Comparison of ENCODE assay signal across 8 cellular contexts in genomic region chr11:65817312-65817814, GRCh38. TPM values are rescaled to one million over a fixed set of nuclear protein-coding genes. Genes with fewer than 3 reads are reported as not detected.
DNase-seq lines count a peak whose midpoint lies in the region; ATAC-seq, FAIRE-seq and TF ChIP-seq lines count a peak whose summit lies in the region.

No MANE protein-coding gene starts in this region.

- peak overlapping the region; percentile 69 for H3K4me2 ChIP-seq in HepG2 (ENCODE audit: low read depth, low read length)

- no peaks in the 10 kb centered on the region for H3K9me3 Mint-ChIP-seq in activated naive CD4-positive, alpha-beta T cell treated with anti-CD3 and anti-CD28 coated beads, Interleukin-2, amount 10 ng/mL, durations not matched to agents 7 days and 5 days

- TF ChIP-seq EP300 in HepG2 (IDR thresholded peaks at IDR 0.05; ENCODE audit: low read depth in 2 of 2, low read length in 2 of 2) (no peak), HepG2 (CRISPR knock-in tag; IDR thresholded peaks at IDR 0.05; ENCODE audit: borderline replicate concordance) (no peak), transverse colon (IDR thresholded peaks at IDR 0.05; ENCODE audit: low read depth) (no peak)

- FAIRE-seq in HepG2 (lab: Jason Lieb, UNC), result peak; percentile 4

- in situ Hi-C loops in HepG2 (cut with HindIII; ENCODE audit: extremely low pct_ligation_motif_present, low pct_unique_long_range_greater_than_20kb) (loop anchor here (5.0 to 10.0 kb wide), 3 partner anchors 35 to 103 kb away; partner anchors contain the start of genes AP5B1 and KAT5), transverse colon (cut with MboI; ENCODE audit: low pct_ligation_motif_present in 1 of 4, low pct_unique_long_range_greater_than_20kb in 1 of 4, low sequenced_read_pairs in 3 of 4) (loop anchor here in 3 of 4 donors (25.0 kb wide), 1 partner anchor 105 kb away; the partner anchor contains the start of genes KAT5 (in 3 of the 3) and RNASEH2C (in 3 of the 3))

- WGBS in adrenal gland, 4 donors, result 59 to 68% (median 63%) methylated on average over 5 of the region's 5 CpGs
- 39% methylated on average over 5 of the region's 5 CpGs for WGBS in HepG2 (ENCODE audit: low lambda C conversion rate)
- WGBS in transverse colon (ENCODE audit: low coverage in 1 of 2), 2 donors, result 49 to 56% methylated on average over 5 of the region's 5 CpGs

- CTCF ChIA-PET in activated naive CD4-positive, alpha-beta T cell treated with anti-CD3 and anti-CD28 coated beads, Interleukin-2, amount 10 ng/mL, durations not matched to agents 7 days and 5 days (lab: Charles Lee), result interaction anchor here (0.8 to 6.5 kb wide), 13 partner anchors 16 to 205 kb away, joined by 3 to 128 read pairs (median 5); partner anchors contain the start of genes AP5B1, CCDC85B, KAT5 and RNASEH2C
- CTCF ChIA-PET in HepG2 (lab: Yijun Ruan, JAX; ENCODE audit: low intra/inter-chr PET ratio, low total read pairs), result interaction anchor here (0.7 to 4.0 kb wide), 10 partner anchors 18 to 180 kb away, joined by 3 to 57 read pairs (median 16); partner anchors contain the start of genes AP5B1, KAT5 and SIPA1

- BruUV-seq in HepG2 (replicated peaks; lab: Mats Ljungman, UMichigan), result TSS peak; percentile 67

- peak overlapping the region in 2 of 5 donors; percentile 71 to 75 for H3K27ac ChIP-seq in adrenal gland
- H3K27ac ChIP-seq in HepG2 (ENCODE audit: extremely low read length, insufficient read depth, low read length), result no peak overlapping the region
- peak overlapping the region; percentile 82 to 86 (median 85) for H3K27ac ChIP-seq in transverse colon

- peak overlapping the region; percentile 84 for H3K27ac Mint-ChIP-seq in activated naive CD4-positive, alpha-beta T cell treated with anti-CD3 and anti-CD28 coated beads, Interleukin-2, amount 10 ng/mL, durations not matched to agents 7 days and 5 days

- no peak for ATAC-seq in HepG2
- ATAC-seq in HG03039 (IDR thresholded peaks at IDR 0.05; ENCODE audit: unreplicated experiment), result no peak

- intact Hi-C loops in adrenal gland (cut with DNase I) (loop anchor here (5.0 kb wide), 2 partner anchors 35 to 100 kb away; partner anchors contain the start of gene AP5B1 (in 1 of the 2)), HepG2 (cut with micrococcal nuclease; ENCODE audit: unreplicated experiment) (loop anchor here (5.0 kb wide), 1 partner anchor 35 kb away; the partner anchor contains the start of gene AP5B1), transverse colon (cut with DNase I; ENCODE audit: low total_unique reads) (loop anchor here (5.0 kb wide), 2 partner anchors 35 to 105 kb away; partner anchors contain the start of genes AP5B1 and KAT5)

- H4K20me1 ChIP-seq in HepG2 (ENCODE audit: insufficient read depth, low read length), result no peaks in the 10 kb centered on the region

- TF ChIP-seq RAD21 in HepG2 (CRISPR knock-in tag; IDR thresholded peaks at IDR 0.05), result no peak

- H3K27me3 Mint-ChIP-seq in activated naive CD4-positive, alpha-beta T cell treated with anti-CD3 and anti-CD28 coated beads, Interleukin-2, amount 10 ng/mL, durations not matched to agents 7 days and 5 days, result peaks cover 15% of the 10 kb centered on the region

- H3K9me3 ChIP-seq in adrenal gland (replicated peaks in 1 of 3) (no peaks in the 10 kb centered on the region), HepG2 (ENCODE audit: low read length) (no peaks in the 10 kb centered on the region), transverse colon (no peaks in the 10 kb centered on the region)

- no peaks in the 10 kb centered on the region for H3K36me3 ChIP-seq in adrenal gland (replicated peaks in 1 of 2)
- no peaks in the 10 kb centered on the region for H3K36me3 ChIP-seq in HepG2 (replicated peaks in 1 of 2; ENCODE audit: control insufficient read depth in 1 of 2, insufficient read depth in 2 of 2, low read length in 2 of 2)
- H3K36me3 ChIP-seq in transverse colon, result no peaks in the 10 kb centered on the region

- H3K27me3 ChIP-seq in adrenal gland (no peaks in the 10 kb centered on the region), HepG2 (ENCODE audit: control insufficient read depth in 1 of 2, insufficient read depth in 2 of 2, low read length in 2 of 2) (peaks cover 0 to 11% of the 10 kb centered on the region in 2 experiments; a peak in 2 of 5 replicates), transverse colon (no peaks in the 10 kb centered on the region)

- peak overlapping the region; percentile 73 for H3K4me3 Mint-ChIP-seq in activated naive CD4-positive, alpha-beta T cell treated with anti-CD3 and anti-CD28 coated beads, Interleukin-2, amount 10 ng/mL, durations not matched to agents 7 days and 5 days

- H3K4me1 Mint-ChIP-seq in activated naive CD4-positive, alpha-beta T cell treated with anti-CD3 and anti-CD28 coated beads, Interleukin-2, amount 10 ng/mL, durations not matched to agents 7 days and 5 days, result peaks cover 23% of the 10 kb centered on the region

- DNase-seq in activated naive CD4-positive, alpha-beta T cell treated with anti-CD3 and anti-CD28 coated beads, Interleukin-2, amount 10 ng/mL, durations not matched to agents 7 days and 5 days, result no peak
- no peak for DNase-seq in activated naive CD4-positive, alpha-beta T cell treated with Interleukin-2 at 50 U/mL for 16 hours
- no peak for DNase-seq in adrenal gland
- no peak for DNase-seq in HepG2 (ENCODE audit: low spot score)
- DNase-seq in transverse colon, result no peak
- DNase-seq in SKM-1 treated with dmso at 0.1 percent for 144 hours (lab: John Stamatoyannopoulos, UW; ENCODE audit: unreplicated experiment), result no peak
- no peak for DNase-seq in putamen (ENCODE audit: low spot score)

- H3K4me1 ChIP-seq in adrenal gland (replicated peaks in 1 of 2) (peaks cover 0 to 12% of the 10 kb centered on the region in 2 donors), HepG2 (ENCODE audit: insufficient read depth, low read length) (peaks cover 30% of the 10 kb centered on the region), transverse colon (peaks cover 0 to 45% (median 16%) of the 10 kb centered on the region in 4 donors)

- H3K4me3 ChIP-seq in adrenal gland (peak overlapping the region in 3 of 4 donors; percentile 29 to 73 (median 48)), HepG2 (replicated peaks in 1 of 3; ENCODE audit: insufficient read depth in 1 of 3, low read depth in 2 of 3, low read length in 3 of 3) (peak overlapping the region; percentile 51 to 76 (median 63)), transverse colon (peak overlapping the region; percentile 4 to 65 (median 52))

- H3K79me2 ChIP-seq in HepG2 (ENCODE audit: insufficient read depth, low read length), result no peaks in the 10 kb centered on the region

- TF ChIP-seq CTCF in adrenal gland (IDR thresholded peaks at IDR 0.05) (no peak), HepG2 (CRISPR knock-in tag; IDR thresholded peaks at IDR 0.05) (no peak), transverse colon (IDR thresholded peaks at IDR 0.05) (no peak)

- POLR2A ChIA-PET in HepG2 (lab: Yijun Ruan, JAX), result interaction anchor here (0.9 to 2.6 kb wide), 7 partner anchors 10 to 106 kb away, joined by 3 to 18 read pairs (median 6); partner anchors contain the start of genes AP5B1, FIBP and KAT5

- H3K9ac ChIP-seq in HepG2 (ENCODE audit: insufficient read depth, low read depth, low read length), result peak overlapping the region; percentile 53; the same call in 1 of the 2 replicates

- peak overlapping the region; percentile 48 for H2AFZ ChIP-seq in HepG2 (ENCODE audit: low read length)

- TF ChIP-seq POLR2A in adrenal gland (IDR thresholded peaks at IDR 0.05) (no peak), HepG2 (IDR thresholded peaks at IDR 0.05; ENCODE audit: insufficient read depth in 1 of 2, low read depth in 2 of 2, low read length in 2 of 2) (no peak), transverse colon (IDR thresholded peaks at IDR 0.05) (no peak)

- peaks cover 7% of the 10 kb centered on the region for H3K36me3 Mint-ChIP-seq in activated naive CD4-positive, alpha-beta T cell treated with anti-CD3 and anti-CD28 coated beads, Interleukin-2, amount 10 ng/mL, durations not matched to agents 7 days and 5 days

RNA-seq across cellular contexts. Expression of gene SNX32, which starts 16.4 kb away (rescaled TPM):
- 1 to 10 TPM in 1 of 8 donors, under 1 TPM in 4, not detected in 3; 0.25 to 1.2 (median 0.43) TPM for total RNA-seq in adrenal gland
- polyA plus RNA-seq in adrenal gland, result 1 to 10 TPM in 1 of 3 donors, under 1 TPM in 2; 0.11 to 1.1 (median 0.61) TPM
- 0.09 TPM in 1 of 2 replicates, not detected in the other for total RNA-seq in HepG2 (2016; rRNA removed; fragmentation: Illumina TruSeq; extraction: Trizol)
- total RNA-seq in HepG2 (2016; cell fraction: cytosol; rRNA removed; fragmentation: Illumina TruSeq; extraction: Trizol; ENCODE audit: low read depth), result not detected in 2 replicates
- 0.17 TPM in 1 of 2 replicates, not detected in the other for total RNA-seq in HepG2 (2016; cell fraction: insoluble cytoplasmic fraction; rRNA removed; fragmentation: Illumina TruSeq; extraction: Trizol)
- total RNA-seq in HepG2 (2016; cell fraction: membrane; rRNA removed; fragmentation: Illumina TruSeq; extraction: Trizol), result not detected in 2 replicates
- 0.16 TPM in 1 of 2 replicates, not detected in the other for total RNA-seq in HepG2 (2016; cell fraction: nucleus; rRNA removed; fragmentation: Illumina TruSeq; extraction: Trizol)
- polyA plus RNA-seq in HepG2 (2011; rRNA removed), result 0.29 and 0.34 TPM in 2 replicates
- polyA plus RNA-seq in HepG2 (2011; cell fraction: cytosol; rRNA removed), result 0.08 and 0.30 TPM in 2 replicates
- 4.2 and 5.7 TPM in 2 replicates for polyA plus RNA-seq in HepG2 (2011; cell fraction: nucleus; rRNA removed)
- 0.19 and 0.35 TPM in 2 replicates for polyA plus RNA-seq in HepG2 (2012)
- polyA plus RNA-seq in HepG2 (2016; cell fraction: cytosol; fragmentation: Illumina TruSeq; extraction: Trizol; ENCODE audit: low read depth), result 0.17 TPM in 1 of 2 replicates, not detected in the other
- 0.19 TPM in 1 of 2 replicates, not detected in the other for polyA plus RNA-seq in HepG2 (2016; cell fraction: insoluble cytoplasmic fraction; fragmentation: Illumina TruSeq; extraction: Trizol; ENCODE audit: low read depth)
- 0.08 and 0.22 TPM in 2 replicates for polyA plus RNA-seq in HepG2 (2016; cell fraction: membrane; fragmentation: Illumina TruSeq; extraction: Trizol; ENCODE audit: low read depth)
- polyA plus RNA-seq in HepG2 (2016; cell fraction: nucleus; fragmentation: Illumina TruSeq; extraction: Trizol; ENCODE audit: insufficient read depth, low read depth), result 0.52 and 0.55 TPM in 2 replicates
- 0.30 and 0.86 TPM in 2 replicates for polyA minus RNA-seq in HepG2 (2011; rRNA and poly(A)+ RNA removed; ENCODE audit: low replicate concordance)
- polyA minus RNA-seq in HepG2 (2011; cell fraction: cytosol; rRNA and poly(A)+ RNA removed), result not detected in 2 replicates
- polyA minus RNA-seq in HepG2 (2011; cell fraction: nucleus; rRNA and poly(A)+ RNA removed), result 0.75 and 1.4 TPM in 2 replicates
- total RNA-seq in transverse colon, result 10 to 100 TPM in 1 of 4 donors, 1 to 10 TPM in 1, under 1 TPM in 1, not detected in 1; 0.60 to 10.0 (median 1.6) TPM

RNA-seq across cellular contexts. Expression of gene OVOL1, which starts 30.5 kb away (rescaled TPM):
- total RNA-seq in adrenal gland (not detected), HepG2 (2016; rRNA removed; fragmentation: Illumina TruSeq; extraction: Trizol) (not detected in 2 replicates), transverse colon (10 to 100 TPM; 19.9 to 44.8 (median 33.8) TPM)
- polyA plus RNA-seq in adrenal gland (under 1 TPM in 1 of 3 donors, not detected in 2; 0.07 TPM), HepG2 (2011; rRNA removed) (0.01 and 0.04 TPM in 2 replicates)
- not detected in 2 replicates for total RNA-seq in HepG2 (2016; cell fraction: cytosol; rRNA removed; fragmentation: Illumina TruSeq; extraction: Trizol; ENCODE audit: low read depth)
- not detected in 2 replicates for total RNA-seq in HepG2 (2016; cell fraction: insoluble cytoplasmic fraction; rRNA removed; fragmentation: Illumina TruSeq; extraction: Trizol)
- total RNA-seq in HepG2 (2016; cell fraction: membrane; rRNA removed; fragmentation: Illumina TruSeq; extraction: Trizol), result not detected in 2 replicates
- not detected in 2 replicates for total RNA-seq in HepG2 (2016; cell fraction: nucleus; rRNA removed; fragmentation: Illumina TruSeq; extraction: Trizol)
- not detected in 2 replicates for polyA plus RNA-seq in HepG2 (2011; cell fraction: cytosol; rRNA removed)
- 0.03 TPM in 1 of 2 replicates, not detected in the other for polyA plus RNA-seq in HepG2 (2011; cell fraction: nucleus; rRNA removed)
- not detected in 2 replicates for polyA plus RNA-seq in HepG2 (2012)
- polyA plus RNA-seq in HepG2 (2016; cell fraction: cytosol; fragmentation: Illumina TruSeq; extraction: Trizol; ENCODE audit: low read depth), result not detected in 2 replicates
- not detected in 2 replicates for polyA plus RNA-seq in HepG2 (2016; cell fraction: insoluble cytoplasmic fraction; fragmentation: Illumina TruSeq; extraction: Trizol; ENCODE audit: low read depth)
- polyA plus RNA-seq in HepG2 (2016; cell fraction: membrane; fragmentation: Illumina TruSeq; extraction: Trizol; ENCODE audit: low read depth), result not detected in 2 replicates
- not detected in 2 replicates for polyA plus RNA-seq in HepG2 (2016; cell fraction: nucleus; fragmentation: Illumina TruSeq; extraction: Trizol; ENCODE audit: insufficient read depth, low read depth)
- polyA minus RNA-seq in HepG2 (2011; rRNA and poly(A)+ RNA removed; ENCODE audit: low replicate concordance), result not detected in 2 replicates
- polyA minus RNA-seq in HepG2 (2011; cell fraction: cytosol; rRNA and poly(A)+ RNA removed), result not detected in 2 replicates
- not detected in 2 replicates for polyA minus RNA-seq in HepG2 (2011; cell fraction: nucleus; rRNA and poly(A)+ RNA removed)

RNA-seq across cellular contexts. Expression of gene AP5B1, which starts 36.6 kb away (rescaled TPM):
- total RNA-seq in adrenal gland, result 10 to 100 TPM; 13.5 to 30.8 (median 18.0) TPM
- 1 to 10 TPM; 1.9 to 8.2 (median 3.4) TPM for polyA plus RNA-seq in adrenal gland
- total RNA-seq in HepG2 (2016; rRNA removed; fragmentation: Illumina TruSeq; extraction: Trizol), result 3.8 and 4.4 TPM in 2 replicates
- total RNA-seq in HepG2 (2016; cell fraction: cytosol; rRNA removed; fragmentation: Illumina TruSeq; extraction: Trizol; ENCODE audit: low read depth), result 0.44 and 0.61 TPM in 2 replicates
- total RNA-seq in HepG2 (2016; cell fraction: insoluble cytoplasmic fraction; rRNA removed; fragmentation: Illumina TruSeq; extraction: Trizol), result 2.9 and 4.5 TPM in 2 replicates
- 2.0 and 2.1 TPM in 2 replicates for total RNA-seq in HepG2 (2016; cell fraction: membrane; rRNA removed; fragmentation: Illumina TruSeq; extraction: Trizol)
- 2.9 and 3.7 TPM in 2 replicates for total RNA-seq in HepG2 (2016; cell fraction: nucleus; rRNA removed; fragmentation: Illumina TruSeq; extraction: Trizol)
- 1.7 and 2.8 TPM in 2 replicates for polyA plus RNA-seq in HepG2 (2011; rRNA removed)
- polyA plus RNA-seq in HepG2 (2011; cell fraction: cytosol; rRNA removed), result 1.6 and 2.5 TPM in 2 replicates
- polyA plus RNA-seq in HepG2 (2011; cell fraction: nucleus; rRNA removed), result 6.0 and 6.2 TPM in 2 replicates
- 1.2 and 2.4 TPM in 2 replicates for polyA plus RNA-seq in HepG2 (2012)
- polyA plus RNA-seq in HepG2 (2016; cell fraction: cytosol; fragmentation: Illumina TruSeq; extraction: Trizol; ENCODE audit: low read depth), result 0.25 and 0.27 TPM in 2 replicates
- polyA plus RNA-seq in HepG2 (2016; cell fraction: insoluble cytoplasmic fraction; fragmentation: Illumina TruSeq; extraction: Trizol; ENCODE audit: low read depth), result 2.6 and 2.7 TPM in 2 replicates
- 0.78 and 0.94 TPM in 2 replicates for polyA plus RNA-seq in HepG2 (2016; cell fraction: membrane; fragmentation: Illumina TruSeq; extraction: Trizol; ENCODE audit: low read depth)
- 4.3 and 4.6 TPM in 2 replicates for polyA plus RNA-seq in HepG2 (2016; cell fraction: nucleus; fragmentation: Illumina TruSeq; extraction: Trizol; ENCODE audit: insufficient read depth, low read depth)
- 9.8 and 22.8 TPM in 2 replicates for polyA minus RNA-seq in HepG2 (2011; rRNA and poly(A)+ RNA removed; ENCODE audit: low replicate concordance)
- polyA minus RNA-seq in HepG2 (2011; cell fraction: cytosol; rRNA and poly(A)+ RNA removed), result 3.4 and 4.2 TPM in 2 replicates
- 4.9 and 5.1 TPM in 2 replicates for polyA minus RNA-seq in HepG2 (2011; cell fraction: nucleus; rRNA and poly(A)+ RNA removed)
- total RNA-seq in transverse colon, result 10 to 100 TPM; 24.9 to 33.7 (median 28.2) TPM

RNA-seq across cellular contexts. Expression of gene CFL1, which starts 40.6 kb away (rescaled TPM):
- total RNA-seq in adrenal gland (100 to 1,000 TPM; 354 to 765 (median 614) TPM), HepG2 (2016; rRNA removed; fragmentation: Illumina TruSeq; extraction: Trizol) (383 and 458 TPM in 2 replicates), transverse colon (1,000 to 10,000 TPM; 1,308 to 1,852 (median 1,703) TPM)
- polyA plus RNA-seq in adrenal gland (100 to 1,000 TPM; 217 to 752 (median 376) TPM), HepG2 (2011; rRNA removed) (347 and 379 TPM in 2 replicates)
- total RNA-seq in HepG2 (2016; cell fraction: cytosol; rRNA removed; fragmentation: Illumina TruSeq; extraction: Trizol; ENCODE audit: low read depth), result 49.6 and 56.4 TPM in 2 replicates
- 365 and 431 TPM in 2 replicates for total RNA-seq in HepG2 (2016; cell fraction: insoluble cytoplasmic fraction; rRNA removed; fragmentation: Illumina TruSeq; extraction: Trizol)
- total RNA-seq in HepG2 (2016; cell fraction: membrane; rRNA removed; fragmentation: Illumina TruSeq; extraction: Trizol), result 92.4 and 99.4 TPM in 2 replicates
- total RNA-seq in HepG2 (2016; cell fraction: nucleus; rRNA removed; fragmentation: Illumina TruSeq; extraction: Trizol), result 154 and 171 TPM in 2 replicates
- 649 and 884 TPM in 2 replicates for polyA plus RNA-seq in HepG2 (2011; cell fraction: cytosol; rRNA removed)
- polyA plus RNA-seq in HepG2 (2011; cell fraction: nucleus; rRNA removed), result 218 and 244 TPM in 2 replicates
- polyA plus RNA-seq in HepG2 (2012), result 289 and 295 TPM in 2 replicates
- polyA plus RNA-seq in HepG2 (2016; cell fraction: cytosol; fragmentation: Illumina TruSeq; extraction: Trizol; ENCODE audit: low read depth), result 112 and 116 TPM in 2 replicates
- 879 and 1,116 TPM in 2 replicates for polyA plus RNA-seq in HepG2 (2016; cell fraction: insoluble cytoplasmic fraction; fragmentation: Illumina TruSeq; extraction: Trizol; ENCODE audit: low read depth)
- polyA plus RNA-seq in HepG2 (2016; cell fraction: membrane; fragmentation: Illumina TruSeq; extraction: Trizol; ENCODE audit: low read depth), result 173 and 178 TPM in 2 replicates
- polyA plus RNA-seq in HepG2 (2016; cell fraction: nucleus; fragmentation: Illumina TruSeq; extraction: Trizol; ENCODE audit: insufficient read depth, low read depth), result 427 and 437 TPM in 2 replicates
- 360 and 1,083 TPM in 2 replicates for polyA minus RNA-seq in HepG2 (2011; rRNA and poly(A)+ RNA removed; ENCODE audit: low replicate concordance)
- polyA minus RNA-seq in HepG2 (2011; cell fraction: cytosol; rRNA and poly(A)+ RNA removed), result 284 and 320 TPM in 2 replicates
- polyA minus RNA-seq in HepG2 (2011; cell fraction: nucleus; rRNA and poly(A)+ RNA removed), result 153 and 218 TPM in 2 replicates

RNA-seq across cellular contexts. Expression of gene MUS81, which starts 42.9 kb away (rescaled TPM):
- total RNA-seq in adrenal gland (10 to 100 TPM; 17.5 to 53.7 (median 41.1) TPM), HepG2 (2016; rRNA removed; fragmentation: Illumina TruSeq; extraction: Trizol) (13.2 and 25.6 TPM in 2 replicates), transverse colon (100 to 1,000 TPM in 1 of 4 donors, 10 to 100 TPM in 3; 58.3 to 191 (median 81.2) TPM)
- polyA plus RNA-seq in adrenal gland (100 to 1,000 TPM in 2 of 3 donors, 10 to 100 TPM in 1; 16.1 to 147 (median 103) TPM), HepG2 (2011; rRNA removed) (30.2 and 43.6 TPM in 2 replicates)
- 9.1 and 9.8 TPM in 2 replicates for total RNA-seq in HepG2 (2016; cell fraction: cytosol; rRNA removed; fragmentation: Illumina TruSeq; extraction: Trizol; ENCODE audit: low read depth)
- 10.0 and 23.4 TPM in 2 replicates for total RNA-seq in HepG2 (2016; cell fraction: insoluble cytoplasmic fraction; rRNA removed; fragmentation: Illumina TruSeq; extraction: Trizol)
- 9.8 and 11.9 TPM in 2 replicates for total RNA-seq in HepG2 (2016; cell fraction: membrane; rRNA removed; fragmentation: Illumina TruSeq; extraction: Trizol)
- total RNA-seq in HepG2 (2016; cell fraction: nucleus; rRNA removed; fragmentation: Illumina TruSeq; extraction: Trizol), result 33.1 and 33.6 TPM in 2 replicates
- 9.6 and 15.1 TPM in 2 replicates for polyA plus RNA-seq in HepG2 (2011; cell fraction: cytosol; rRNA removed)
- 256 and 293 TPM in 2 replicates for polyA plus RNA-seq in HepG2 (2011; cell fraction: nucleus; rRNA removed)
- 17.9 and 34.3 TPM in 2 replicates for polyA plus RNA-seq in HepG2 (2012)
- 5.3 and 7.5 TPM in 2 replicates for polyA plus RNA-seq in HepG2 (2016; cell fraction: cytosol; fragmentation: Illumina TruSeq; extraction: Trizol; ENCODE audit: low read depth)
- polyA plus RNA-seq in HepG2 (2016; cell fraction: insoluble cytoplasmic fraction; fragmentation: Illumina TruSeq; extraction: Trizol; ENCODE audit: low read depth), result 10.0 and 14.2 TPM in 2 replicates
- 9.0 and 9.4 TPM in 2 replicates for polyA plus RNA-seq in HepG2 (2016; cell fraction: membrane; fragmentation: Illumina TruSeq; extraction: Trizol; ENCODE audit: low read depth)
- polyA plus RNA-seq in HepG2 (2016; cell fraction: nucleus; fragmentation: Illumina TruSeq; extraction: Trizol; ENCODE audit: insufficient read depth, low read depth), result 70.1 TPM in 2 replicates
- 21.4 and 58.7 TPM in 2 replicates for polyA minus RNA-seq in HepG2 (2011; rRNA and poly(A)+ RNA removed; ENCODE audit: low replicate concordance)
- polyA minus RNA-seq in HepG2 (2011; cell fraction: cytosol; rRNA and poly(A)+ RNA removed), result 5.5 and 5.8 TPM in 2 replicates
- 60.9 and 66.5 TPM in 2 replicates for polyA minus RNA-seq in HepG2 (2011; cell fraction: nucleus; rRNA and poly(A)+ RNA removed)

Comparison
In these comparisons a context has a peak if more than half of its experiments do, and no peak if none do; other contexts are left out.
1. RNA of gene OVOL1, which starts 30.5 kb away (total RNA-seq): 19.9 to 44.8 TPM in transverse colon; not detected in HepG2 and not detected in adrenal gland; every median in the first group is over 10 times any median in the second.
2. Peak in every context shown above with its lines, with median percentiles within 50 percentile points of each other: H3K4me3 ChIP-seq.